ENCODE assay signal across 21 cellular contexts in the genomic region with DNA sequence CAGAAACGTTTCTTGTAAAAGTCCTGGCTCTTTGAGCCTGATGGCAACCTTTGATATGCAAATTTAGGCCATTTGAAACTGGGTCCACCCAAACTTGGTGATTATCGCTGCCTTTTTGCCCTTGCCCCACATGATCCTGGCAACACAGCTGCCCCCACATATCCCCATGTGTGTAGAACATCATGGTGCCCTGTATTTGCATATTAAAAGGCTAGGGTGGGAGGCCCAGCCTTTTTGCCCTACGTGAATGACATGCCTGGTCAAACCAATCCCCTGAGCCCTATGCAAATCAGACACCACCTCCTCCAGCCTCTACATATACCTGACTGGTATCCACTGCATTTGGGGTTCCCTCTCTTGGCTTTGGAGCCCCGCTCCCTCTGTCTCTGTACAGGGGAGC.
DNase-seq lines count a peak whose midpoint lies in the region; ATAC-seq, FAIRE-seq and TF ChIP-seq lines count a peak whose summit lies in the region.
"Had no signal": no experiment of that assay in that cellular context is flagged by ENCODE, and none has a peak within 500 bp of the region (broad histone marks: within the 10 kb centered on the region; RNA-seq: fewer than 3 reads in every experiment).

No MANE protein-coding gene starts in this region.

- no peaks in the 10 kb centered on the region for H4K20me1 ChIP-seq in Karpas-422 (ENCODE audit: insufficient read depth, low read depth, low read length)
- H4K20me1 ChIP-seq: BLaER1 had no signal

- H3K4me3 ChIP-seq in Karpas-422 (ENCODE audit: low read length) = no peak overlapping the region
- H3K4me3 ChIP-seq: A549, BLaER1, Peyer's patch had no signal

- H3K27ac Mint-ChIP-seq in effector memory CD8-positive, alpha-beta T cell = peak overlapping the region; percentile 5 to 14
- peak overlapping the region; percentile 30 for H3K27ac Mint-ChIP-seq in nephron progenitor cell

- 0 out of 2 replicates have a peak overlapping the region, but pooled peaks have one; percentile 40 for H3K27ac ChIP-seq in Karpas-422 (ENCODE audit: low read length)
- H3K27ac ChIP-seq: A549, BLaER1, Peyer's patch had no signal

- TF ChIP-seq POLR2A in GM12891 (IDR thresholded peaks at IDR 0.05; ENCODE audit: low read depth, low read length) = no peak

- no peaks in the 10 kb centered on the region for H3K79me2 ChIP-seq in Karpas-422 (ENCODE audit: low read length)

- H3K9me3 Mint-ChIP-seq in effector memory CD8-positive, alpha-beta T cell = no peaks in the 10 kb centered on the region
- no peaks in the 10 kb centered on the region for H3K9me3 Mint-ChIP-seq in nephron progenitor cell
- H3K9me3 Mint-ChIP-seq: CD4-positive, alpha-beta memory T cell had no signal

- DNase-seq in GM12891 (ENCODE audit: insufficient read length, low spot score) (no peak), Karpas-422 (no peak), nephron progenitor cell (no peak), NCI-H748 treated with DMSO at 0.1 percent for 48 hours (lab: John Stamatoyannopoulos, UW) (no peak)
- no peak for DNase-seq in effector memory CD8-positive, alpha-beta T cell
- DNase-seq: CD4-positive, alpha-beta memory T cell; DND-41; GDM1; GOT3; NCI-H1105 treated with DMSO at 0.1 percent for 48 hours; NCI-H1694; NCI-H2081 treated with DMSO at 0.1 percent for 48 hours; NCI-H446 treated with DMSO at 0.1 percent for 48 hours; NCI-H69; Peyer's patch; SW 1271 had no signal

- ATAC-seq in effector memory CD8-positive, alpha-beta T cell (replicated peaks) = no peak
- ATAC-seq in HG03159 (IDR thresholded peaks at IDR 0.05; ENCODE audit: unreplicated experiment) (no peak), HG03442 (IDR thresholded peaks at IDR 0.05; ENCODE audit: unreplicated experiment) (no peak)
- ATAC-seq: A549, Right ventricle myocardium inferior had no signal

- no peak overlapping the region for H2AFZ ChIP-seq in Karpas-422 (ENCODE audit: low read length)

- peaks cover 32% of the 10 kb centered on the region for H3K4me1 ChIP-seq in Karpas-422 (ENCODE audit: low read length)
- H3K4me1 ChIP-seq: BLaER1, Peyer's patch had no signal

- no peak overlapping the region for H3K9ac ChIP-seq in Karpas-422 (ENCODE audit: low read length)
- H3K9ac ChIP-seq: BLaER1 had no signal

- no peaks in the 10 kb centered on the region for H3K27me3 ChIP-seq in Karpas-422 (ENCODE audit: low read length)
- H3K27me3 ChIP-seq: BLaER1, Peyer's patch had no signal

- no peaks in the 10 kb centered on the region for H3K36me3 ChIP-seq in Karpas-422 (ENCODE audit: insufficient read depth, low read length)
- H3K36me3 ChIP-seq: BLaER1, Peyer's patch had no signal

- peaks cover 4 to 14% of the 10 kb centered on the region in 2 donors for H3K4me1 Mint-ChIP-seq in effector memory CD8-positive, alpha-beta T cell (ENCODE audit: low read depth in 2 of 2)
- peaks cover 6% of the 10 kb centered on the region for H3K4me1 Mint-ChIP-seq in nephron progenitor cell

- H3K27me3 Mint-ChIP-seq in effector memory CD8-positive, alpha-beta T cell = no peaks in the 10 kb centered on the region
- peaks cover 2% of the 10 kb centered on the region for H3K27me3 Mint-ChIP-seq in nephron progenitor cell (ENCODE audit: low read depth, poor library complexity)
- H3K27me3 Mint-ChIP-seq: CD4-positive, alpha-beta memory T cell had no signal

- peaks cover 4% of the 10 kb centered on the region for H3K36me3 Mint-ChIP-seq in effector memory CD8-positive, alpha-beta T cell (ENCODE audit: insufficient read depth)
- peaks cover 17% of the 10 kb centered on the region for H3K36me3 Mint-ChIP-seq in nephron progenitor cell (ENCODE audit: low read depth)

- no peak for FAIRE-seq in GM12891 (lab: Jason Lieb, UNC)
- FAIRE-seq: A549 had no signal

- TF ChIP-seq CTCF in nephron progenitor cell (IDR thresholded peaks at IDR 0.05) = no peak

- no peak overlapping the region for H3K4me3 Mint-ChIP-seq in effector memory CD8-positive, alpha-beta T cell
- no peak overlapping the region for H3K4me3 Mint-ChIP-seq in nephron progenitor cell
- H3K4me3 Mint-ChIP-seq: CD4-positive, alpha-beta memory T cell had no signal

- no peak overlapping the region for H3K4me2 ChIP-seq in Karpas-422 (ENCODE audit: low read depth, low read length, poor library complexity, severe bottlenecking)
- H3K4me2 ChIP-seq: A549, BLaER1 had no signal

- H3K9me2 ChIP-seq in Karpas-422 (replicated peaks; ENCODE audit: insufficient read depth, low read length) = no peaks in the 10 kb centered on the region

- no peaks in the 10 kb centered on the region for H3K9me3 ChIP-seq in Karpas-422 (ENCODE audit: low read length)
- H3K9me3 ChIP-seq: A549, BLaER1, Peyer's patch had no signal

TF ChIP-seq in GM12891, 5 proteins besides CTCF, POLR2A, EP300 and RAD21:
- TF ChIP-seq PAX5 (IDR thresholded peaks at IDR 0.05; ENCODE audit: insufficient read depth, low read length, severe bottlenecking) (no peak), TAF1 (IDR thresholded peaks at IDR 0.05; ENCODE audit: low read depth, low read length) (no peak), POU2F2 (IDR thresholded peaks at IDR 0.05; ENCODE audit: low read depth, low read length) (peak; percentile 52; the same call in 1 of the 2 replicates), SPI1 (IDR thresholded peaks at IDR 0.05; ENCODE audit: low read depth, low read length) (no peak), POLR2AphosphoS5 (IDR thresholded peaks at IDR 0.05; ENCODE audit: low read depth, low read length) (no peak)
